Comparison of ENCODE assay signal across 11 cellular contexts in genomic region chr17:7207120-7208001, GRCh38. TPM values are rescaled to one million over a fixed set of nuclear protein-coding genes. Genes with fewer than 3 reads are reported as not detected.
DNase-seq lines count a peak whose midpoint lies in the region; ATAC-seq and TF ChIP-seq lines count a peak whose summit lies in the region.
"Had no signal": no experiment of that assay in that cellular context is flagged by ENCODE, and none has a peak within 500 bp of the region (broad histone marks: within the 10 kb centered on the region; RNA-seq: fewer than 3 reads in every experiment).

No MANE protein-coding gene starts in this region.

- H3K27ac ChIP-seq in right atrium auricular region (no peak overlapping the region), muscle layer of duodenum (ENCODE audit: low read length) (peak overlapping the region; percentile 27), esophagus muscularis mucosa (replicated peaks in 1 of 4) (peak overlapping the region in 2 of 4 donors; percentile 19 to 22)

- WGBS in esophagus muscularis mucosa = 73% methylated on average over 24 of the region's 24 CpGs

- DNase-seq in left ventricle myocardium superior (peak; percentile 33), right atrium auricular region (ENCODE audit: low spot score) (no peak), cerebellar cortex (ENCODE audit: low spot score) (peak; percentile 55), NCI-H345 treated with DMSO at 0.1 percent for 48 hours (lab: John Stamatoyannopoulos, UW; ENCODE audit: unreplicated experiment) (no peak), HEK293T (ENCODE audit: extremely low spot score) (no peak), esophagus muscularis mucosa (ENCODE audit: extremely low spot score) (no peak), ACHN (no peak)
- DNase-seq: activated CD4-positive, alpha-beta T cell treated with anti-CD3 and anti-CD28 coated beads for 36 hours; activated naive CD4-positive, alpha-beta T cell treated with anti-CD3 and anti-CD28 coated beads, Interleukin-2, amount 50 U/mL, for 16 hours; NCI-H526 had no signal

- no peak for TF ChIP-seq POLR2A in esophagus muscularis mucosa (IDR thresholded peaks at IDR 0.05; ENCODE audit: low read depth)

- peaks cover 14% of the 10 kb centered on the region for H3K36me3 ChIP-seq in right atrium auricular region
- peaks cover 14% of the 10 kb centered on the region in 2 donors for H3K36me3 ChIP-seq in muscle layer of duodenum (ENCODE audit: control insufficient read depth in 1 of 2, insufficient read depth in 2 of 2, low read length in 2 of 2)
- peaks cover 0 to 17% (median 14%) of the 10 kb centered on the region in 4 donors for H3K36me3 ChIP-seq in esophagus muscularis mucosa

- no peak for TF ChIP-seq EP300 in esophagus muscularis mucosa (IDR thresholded peaks at IDR 0.05)

- no peak overlapping the region for H3K4me3 ChIP-seq in right atrium auricular region
- no peak overlapping the region for H3K4me3 ChIP-seq in muscle layer of duodenum (ENCODE audit: low read depth in 1 of 2, low read length in 2 of 2)
- H3K4me3 ChIP-seq in esophagus muscularis mucosa = no peak overlapping the region

- no peaks in the 10 kb centered on the region for H3K27me3 ChIP-seq in right atrium auricular region
- H3K27me3 ChIP-seq in muscle layer of duodenum (ENCODE audit: low read depth, low read length) = no peaks in the 10 kb centered on the region
- no peaks in the 10 kb centered on the region for H3K27me3 ChIP-seq in esophagus muscularis mucosa

- H3K9me3 ChIP-seq in right atrium auricular region = no peaks in the 10 kb centered on the region
- H3K9me3 ChIP-seq in muscle layer of duodenum (ENCODE audit: control insufficient read depth in 1 of 2, low read length in 2 of 2) = no peaks in the 10 kb centered on the region
- no peaks in the 10 kb centered on the region for H3K9me3 ChIP-seq in esophagus muscularis mucosa

- CTCF ChIA-PET in HEK293T (lab: Yijun Ruan, JAX) = no interaction called here

- no peak for ATAC-seq in left ventricle myocardium superior
- ATAC-seq: activated CD4-positive, alpha-beta T cell treated with anti-CD3 and anti-CD28 coated beads for 36 hours had no signal

- in situ Hi-C loops in ACHN (cut with HindIII; ENCODE audit: low pct_ligation_motif_present, low pct_unique_long_range_greater_than_20kb, low sequenced_read_pairs) = no loop called here

- POLR2A ChIA-PET in HEK293T (lab: Yijun Ruan, JAX) = no interaction called here

- TF ChIP-seq CTCF in right atrium auricular region (IDR thresholded peaks at IDR 0.05) = no peak
- no peak for TF ChIP-seq CTCF in esophagus muscularis mucosa (IDR thresholded peaks at IDR 0.05)

- intact Hi-C loops in left ventricle myocardium superior (cut with micrococcal nuclease) = no loop called here
- intact Hi-C loops in esophagus muscularis mucosa (cut with DNase I) = no loop called here

- H3K4me1 ChIP-seq in right atrium auricular region (peaks cover 0 to 28% of the 10 kb centered on the region in 2 donors), muscle layer of duodenum (ENCODE audit: control insufficient read depth in 1 of 2, insufficient read depth in 2 of 2, low read length in 2 of 2) (peaks cover 0 to 4% of the 10 kb centered on the region in 2 donors), esophagus muscularis mucosa (peaks cover 17 to 58% (median 56%) of the 10 kb centered on the region in 4 donors)

TF ChIP-seq in HEK293T, 16 proteins besides CTCF, POLR2A, EP300 and RAD21:
- TF ChIP-seq FOXA1 (IDR thresholded peaks at IDR 0.05) = no peak

RNA-seq across cellular contexts. Expression of gene DLG4, which starts 12.3 kb away (rescaled TPM):
- total RNA-seq in left ventricle myocardium superior = 21.3 TPM
- total RNA-seq in right atrium auricular region = 10 to 100 TPM; 15.1 to 33.4 TPM
- 10 to 100 TPM; 12.3 to 21.4 (median 16.5) TPM for total RNA-seq in esophagus muscularis mucosa

RNA-seq across cellular contexts. Expression of gene ACADVL, which starts 12.4 kb away (rescaled TPM):
- total RNA-seq in left ventricle myocardium superior = 2,270 TPM
- 100 to 1,000 TPM; 695 to 758 TPM for total RNA-seq in right atrium auricular region
- total RNA-seq in esophagus muscularis mucosa = 100 to 1,000 TPM; 250 to 662 (median 544) TPM

RNA-seq across cellular contexts. Expression of gene DVL2, which starts 27.0 kb away (rescaled TPM):
- total RNA-seq in left ventricle myocardium superior = 23.5 TPM
- 10 to 100 TPM; 18.1 to 19.9 TPM for total RNA-seq in right atrium auricular region
- total RNA-seq in esophagus muscularis mucosa = 10 to 100 TPM; 34.5 to 55.5 (median 43.7) TPM

RNA-seq across cellular contexts. Expression of gene ASGR1, which starts 28.2 kb away (rescaled TPM):
- total RNA-seq in left ventricle myocardium superior = 0.30 TPM
- 1 to 10 TPM in 1 of 2 donors, not detected in 1; 1.6 TPM for total RNA-seq in right atrium auricular region
- total RNA-seq in esophagus muscularis mucosa = 1 to 10 TPM in 1 of 4 donors, under 1 TPM in 1, not detected in 2; 0.52 to 2.5 TPM

RNA-seq across cellular contexts. Expression of gene PHF23, which starts 31.9 kb away (rescaled TPM):
- total RNA-seq in left ventricle myocardium superior = 29.4 TPM
- 10 to 100 TPM in 1 of 2 donors, 1 to 10 TPM in 1; 10.0 to 22.4 TPM for total RNA-seq in right atrium auricular region
- total RNA-seq in esophagus muscularis mucosa = 10 to 100 TPM; 21.6 to 38.1 (median 24.8) TPM

Comparison
In these comparisons a context has a peak if more than half of its experiments do, and no peak if none do; other contexts are left out.
1. DNase-seq: peak in left ventricle myocardium superior (single experiment) and cerebellar cortex (single experiment); none in right atrium auricular region (single experiment), NCI-H345 treated with DMSO at 0.1 percent for 48 hours (single experiment), HEK293T (single experiment), esophagus muscularis mucosa (single experiment) and ACHN (single experiment).